In the genomic region with DNA sequence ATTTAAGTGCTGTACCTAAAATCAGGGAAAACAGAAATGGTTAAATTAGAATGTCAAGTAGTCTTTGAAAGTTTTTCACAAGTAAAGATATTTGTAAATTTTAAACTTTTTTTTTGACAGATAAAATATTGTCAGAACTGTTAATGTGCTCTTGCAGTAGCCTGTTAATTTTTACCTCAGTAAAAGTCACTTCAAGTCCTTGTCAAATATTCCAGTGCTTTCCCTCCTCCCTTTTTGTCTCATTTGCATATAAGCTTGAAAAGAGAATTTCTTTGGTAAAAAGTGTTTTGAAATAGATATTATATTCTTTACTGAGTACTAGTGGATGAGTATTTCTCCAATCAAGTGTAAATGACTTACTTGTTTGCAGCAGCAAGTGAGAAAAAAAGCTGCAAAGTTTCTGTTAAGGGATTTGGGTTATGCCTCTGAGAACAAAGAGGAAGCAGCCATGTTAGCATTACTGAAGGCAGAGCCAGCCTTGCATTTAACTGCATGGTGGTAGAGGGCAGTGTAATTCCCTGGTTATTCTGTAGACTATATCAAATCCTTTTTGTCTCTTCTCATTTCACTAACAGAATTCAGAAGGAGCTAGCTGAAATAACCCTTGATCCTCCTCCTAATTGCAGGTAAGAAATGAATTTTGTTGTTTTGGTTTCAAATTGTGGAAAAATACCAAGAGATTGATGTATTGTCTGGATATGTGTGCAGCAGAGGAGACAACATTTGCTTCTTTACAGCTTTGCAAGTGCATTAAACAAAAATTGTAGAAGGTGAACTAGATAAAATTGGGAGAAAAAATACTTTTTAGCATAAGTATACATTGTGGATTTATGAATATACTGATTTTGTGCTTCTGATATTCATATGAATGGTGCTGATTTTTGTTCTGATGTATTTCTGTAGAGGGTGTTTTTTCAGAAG, we compare ENCODE assay signal across 8 cellular contexts. TPM values are rescaled to one million over a fixed set of nuclear protein-coding genes. Genes with fewer than 3 reads are reported as not detected.
A peak's percentile ranks its signal among the peaks of the same experiment; 100 is the strongest.
DNase-seq lines count a peak whose midpoint lies in the region; ATAC-seq lines count a peak whose summit lies in the region.

No MANE protein-coding gene starts in this region.

- DNase-seq in DMS114 treated with DMSO at 0.1 percent for 48 hours (lab: John Stamatoyannopoulos, UW; ENCODE audit: unreplicated experiment): peak; percentile 42
- peak; percentile 78 for DNase-seq in NCI-H2227 treated with DMSO at 0.1 percent for 48 hours (lab: John Stamatoyannopoulos, UW)
- DNase-seq in activated CD4-positive, alpha-beta T cell treated with anti-CD3 and anti-CD28 coated beads, Interleukin-2, amount 10 ng/mL, durations not matched to agents 24 days and 14 days: peak; percentile 79
- peak in 38 of 42 donors; percentile 12 to 85 (median 58) for DNase-seq in head of caudate nucleus
- DNase-seq in skeletal muscle cell (ENCODE audit: low read depth): no peak
- no peak for DNase-seq in activated CD8-positive, alpha-beta memory T cell treated with anti-CD3 and anti-CD28 coated beads for 24 hours

- peaks cover 11% of the 10 kb centered on the region for H3K27me3 Mint-ChIP-seq in activated CD4-positive, alpha-beta T cell treated with anti-CD3 and anti-CD28 coated beads, Interleukin-2, amount 10 ng/mL, durations not matched to agents 24 days and 14 days

- no peak overlapping the region for H3K27ac Mint-ChIP-seq in activated CD4-positive, alpha-beta T cell treated with anti-CD3 and anti-CD28 coated beads, Interleukin-2, amount 10 ng/mL, durations not matched to agents 24 days and 14 days

- intact Hi-C loops in activated CD4-positive, alpha-beta T cell treated with anti-CD3 and anti-CD28 coated beads, Interleukin-2, amount 10 ng/mL, durations not matched to agents 24 days and 14 days (cut with micrococcal nuclease): loop anchor here (5.0 kb wide), 2 partner anchors 324 to 474 kb away; a partner anchor contains a TSS
- intact Hi-C loops in head of caudate nucleus (cut with DNase I): no loop called here

- peaks cover 18% of the 10 kb centered on the region for H3K36me3 Mint-ChIP-seq in activated CD4-positive, alpha-beta T cell treated with anti-CD3 and anti-CD28 coated beads, Interleukin-2, amount 10 ng/mL, durations not matched to agents 24 days and 14 days (ENCODE audit: low read depth)

- peak overlapping the region; percentile 82 for H3K4me3 ChIP-seq in skeletal muscle cell (ENCODE audit: low read depth, low read length)

- ATAC-seq in GM19043 (IDR thresholded peaks at IDR 0.05; ENCODE audit: low read depth, unreplicated experiment) (peak; percentile 40), HG03135 (IDR thresholded peaks at IDR 0.05; ENCODE audit: unreplicated experiment) (peak; percentile 41)

- H3K9me3 Mint-ChIP-seq in activated CD4-positive, alpha-beta T cell treated with anti-CD3 and anti-CD28 coated beads, Interleukin-2, amount 10 ng/mL, durations not matched to agents 24 days and 14 days: no peaks in the 10 kb centered on the region

- no peak overlapping the region for H3K4me3 Mint-ChIP-seq in activated CD4-positive, alpha-beta T cell treated with anti-CD3 and anti-CD28 coated beads, Interleukin-2, amount 10 ng/mL, durations not matched to agents 24 days and 14 days

- H3K4me1 Mint-ChIP-seq in activated CD4-positive, alpha-beta T cell treated with anti-CD3 and anti-CD28 coated beads, Interleukin-2, amount 10 ng/mL, durations not matched to agents 24 days and 14 days: peaks cover 39% of the 10 kb centered on the region

RNA-seq across cellular contexts. Expression of a gene that starts 3.3 kb away (rescaled TPM):
- total RNA-seq in activated CD4-positive, alpha-beta T cell treated with anti-CD3 and anti-CD28 coated beads, Interleukin-2, amount 10 ng/mL, durations not matched to agents 24 days and 14 days: 53.9 and 54.9 TPM in 2 replicates

Comparison
In these comparisons a context has a peak if more than half of its experiments do, and no peak if none do; other contexts are left out.
1. DNase-seq: peak in DMS114 treated with DMSO at 0.1 percent for 48 hours (single experiment), NCI-H2227 treated with DMSO at 0.1 percent for 48 hours (single experiment), activated CD4-positive, alpha-beta T cell treated with anti-CD3 and anti-CD28 coated beads, Interleukin-2, amount 10 ng/mL, durations not matched to agents 24 days and 14 days (single experiment) and head of caudate nucleus (38 of 42); none in skeletal muscle cell (single experiment) and activated CD8-positive, alpha-beta memory T cell treated with anti-CD3 and anti-CD28 coated beads for 24 hours (single experiment).